1 cellular context compared by ENCODE assay signal in the genomic region with DNA sequence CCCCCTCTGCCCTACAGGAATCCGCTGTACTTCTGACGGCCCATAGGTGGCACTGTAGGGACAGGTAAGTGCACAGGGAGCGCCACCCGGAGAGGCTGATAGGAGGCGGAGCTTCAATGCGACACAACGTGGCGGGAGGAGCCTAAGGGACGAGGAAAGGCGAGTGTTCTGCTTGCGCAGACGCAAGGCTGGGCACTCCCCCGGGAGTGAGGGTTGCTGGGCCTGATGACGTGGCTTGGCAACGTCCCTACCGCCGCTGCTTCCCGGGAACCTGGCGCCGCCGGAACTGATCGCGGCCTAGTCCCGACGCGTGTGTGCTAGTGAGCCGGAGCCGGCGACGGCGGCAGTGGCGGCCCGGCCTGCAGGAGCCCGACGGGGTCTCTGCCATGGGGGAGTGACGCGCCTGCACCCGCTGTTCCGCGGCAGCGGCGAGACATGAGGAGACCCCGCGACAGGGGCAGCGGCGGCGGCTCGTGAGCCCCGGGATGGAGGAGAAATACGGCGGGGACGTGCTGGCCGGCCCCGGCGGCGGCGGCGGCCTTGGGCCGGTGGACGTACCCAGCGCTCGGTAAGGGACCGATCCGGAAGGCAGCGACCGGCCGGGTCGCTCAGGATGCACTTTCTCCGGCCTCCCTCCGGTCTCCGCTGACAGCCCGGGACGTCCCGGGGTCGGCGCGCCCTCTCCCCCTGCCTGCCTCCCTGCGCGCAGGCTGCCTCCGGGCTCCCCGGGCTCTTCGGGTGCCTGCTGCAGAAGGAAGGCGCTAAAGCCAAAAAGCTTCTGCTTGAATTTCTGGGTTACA.
TF ChIP-seq lines count a peak whose summit lies in the region.

Gene SLC30A5, plus strand, starts transcription at position 244 of the 800 bp plus-strand sequence. Its CDS starts 242 bp downstream, at position 486.

TF ChIP-seq in HepG2, 621 proteins besides CTCF, POLR2A, EP300 and RAD21 (continued from another document and continues in another):
- TF ChIP-seq, protein P1, sequence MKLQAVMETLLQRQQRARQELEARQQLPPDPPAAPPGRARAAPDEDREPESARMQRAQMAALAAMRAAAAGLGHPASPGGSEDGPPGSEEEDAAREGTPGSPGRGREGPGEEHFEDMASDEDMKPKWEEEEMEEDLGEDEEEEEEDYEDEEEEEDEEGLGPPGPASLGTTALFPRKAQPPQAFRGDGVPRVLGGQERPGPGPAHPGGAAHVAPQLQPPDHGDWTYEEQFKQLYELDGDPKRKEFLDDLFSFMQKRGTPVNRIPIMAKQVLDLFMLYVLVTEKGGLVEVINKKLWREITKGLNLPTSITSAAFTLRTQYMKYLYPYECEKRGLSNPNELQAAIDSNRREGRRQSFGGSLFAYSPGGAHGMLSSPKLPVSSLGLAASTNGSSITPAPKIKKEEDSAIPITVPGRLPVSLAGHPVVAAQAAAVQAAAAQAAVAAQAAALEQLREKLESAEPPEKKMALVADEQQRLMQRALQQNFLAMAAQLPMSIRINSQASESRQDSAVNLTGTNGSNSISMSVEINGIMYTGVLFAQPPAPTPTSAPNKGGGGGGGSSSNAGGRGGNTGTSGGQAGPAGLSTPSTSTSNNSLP (IDR thresholded peaks at IDR 0.05; ENCODE audit: low read depth, low read length), result peak; percentile 53; the same call in 1 of the 2 replicates
- TF ChIP-seq ESRRA (CRISPR knock-in tag; IDR thresholded peaks at IDR 0.05; ENCODE audit: low read depth) (peak; percentile 66), ZBTB43 (CRISPR knock-in tag; conservative IDR thresholded peaks at IDR 0.05) (peak; percentile 62; the same call in 1 of the 2 replicates), ZUFSP (CRISPR knock-in tag; IDR thresholded peaks at IDR 0.05; ENCODE audit: borderline replicate concordance) (no peak), SKIL (CRISPR knock-in tag; IDR thresholded peaks at IDR 0.05; ENCODE audit: borderline replicate concordance) (no peak), GTF3A (CRISPR knock-in tag; conservative IDR thresholded peaks at IDR 0.05) (no peak), ZNF777 (CRISPR knock-in tag; IDR thresholded peaks at IDR 0.05) (peak; percentile 46; the same call in 1 of the 2 replicates), EEA1 (CRISPR knock-in tag; IDR thresholded peaks at IDR 0.05; ENCODE audit: borderline replicate concordance) (peak; percentile 76; the same call in 1 of the 2 replicates), HDAC2 (CRISPR knock-in tag; IDR thresholded peaks at IDR 0.05) (peak; percentile 45; the same call in 1 of the 2 replicates), ZKSCAN5 (CRISPR knock-in tag; IDR thresholded peaks at IDR 0.05) (no peak), ATF4 (CRISPR knock-in tag; IDR thresholded peaks at IDR 0.05) (peak in 1 of 2 experiments; percentile 19; a peak in 2 of 4 replicates), ARNT2 (CRISPR knock-in tag; IDR thresholded peaks at IDR 0.05; ENCODE audit: low read depth) (peak; percentile 90; the same call in 1 of the 2 replicates), SNRNP70 (IDR thresholded peaks at IDR 0.05; ENCODE audit: low read depth, low read length) (no peak), ZSCAN20 (CRISPR knock-in tag; IDR thresholded peaks at IDR 0.05; ENCODE audit: borderline replicate concordance) (no peak; the same call in 1 of the 2 replicates), ZNF317 (CRISPR knock-in tag; IDR thresholded peaks at IDR 0.05) (no peak; the same call in 1 of the 2 replicates), STAG1 (CRISPR knock-in tag; IDR thresholded peaks at IDR 0.05) (peak; percentile 96), PRMT3 (CRISPR knock-in tag; IDR thresholded peaks at IDR 0.05; ENCODE audit: borderline replicate concordance, low read depth) (no peak), ZNF883 (CRISPR knock-in tag; IDR thresholded peaks at IDR 0.05; ENCODE audit: not compliant biosample characterization) (peak; percentile 94), REL (CRISPR knock-in tag; conservative IDR thresholded peaks at IDR 0.05) (peak; percentile 70), ZNF282 (IDR thresholded peaks at IDR 0.05; ENCODE audit: partially characterized antibody) (no peak), ZSCAN9 (CRISPR knock-in tag; IDR thresholded peaks at IDR 0.05; ENCODE audit: borderline replicate concordance) (no peak), ATAD3A (CRISPR knock-in tag; IDR thresholded peaks at IDR 0.05) (0 out of 2 replicates have a peak, but pooled peaks have one; percentile 37), ZNF34 (CRISPR knock-in tag; IDR thresholded peaks at IDR 0.05; ENCODE audit: borderline replicate concordance) (peak; percentile 96; the same call in 1 of the 2 replicates), JUND (CRISPR knock-in tag; IDR thresholded peaks at IDR 0.05) (peak; percentile 58), HOXD1 (CRISPR knock-in tag; IDR thresholded peaks at IDR 0.05) (0 out of 2 replicates have a peak, but pooled peaks have one; percentile 55), DMAP1 (CRISPR knock-in tag; IDR thresholded peaks at IDR 0.05) (peak; percentile 98), ZMYM4 (CRISPR knock-in tag; IDR thresholded peaks at IDR 0.05) (peak; percentile 97), RARA (CRISPR knock-in tag; IDR thresholded peaks at IDR 0.05) (peak; percentile 39; the same call in 1 of the 2 replicates), TCF7L2 (IDR thresholded peaks at IDR 0.05; ENCODE audit: low read depth, low read length) (no peak), POGK (CRISPR knock-in tag; conservative IDR thresholded peaks at IDR 0.05) (peak; percentile 89), ZNF891 (CRISPR knock-in tag; IDR thresholded peaks at IDR 0.05) (peak; percentile 87; the same call in 1 of the 2 replicates), POGZ (CRISPR knock-in tag; IDR thresholded peaks at IDR 0.05) (peak; percentile 90), TBX3 (IDR thresholded peaks at IDR 0.05; ENCODE audit: borderline replicate concordance) (no peak), ZNF652 (CRISPR knock-in tag; IDR thresholded peaks at IDR 0.05; ENCODE audit: borderline replicate concordance, low read depth) (no peak), CBX1 (IDR thresholded peaks at IDR 0.05; ENCODE audit: low read depth) (peak; percentile 77), NR0B2 (CRISPR knock-in tag; IDR thresholded peaks at IDR 0.05) (peak; percentile 77), BHLHE40 (IDR thresholded peaks at IDR 0.05; ENCODE audit: low read length) (no peak; the same call in 1 of the 2 replicates)
- TF ChIP-seq, protein P2, sequence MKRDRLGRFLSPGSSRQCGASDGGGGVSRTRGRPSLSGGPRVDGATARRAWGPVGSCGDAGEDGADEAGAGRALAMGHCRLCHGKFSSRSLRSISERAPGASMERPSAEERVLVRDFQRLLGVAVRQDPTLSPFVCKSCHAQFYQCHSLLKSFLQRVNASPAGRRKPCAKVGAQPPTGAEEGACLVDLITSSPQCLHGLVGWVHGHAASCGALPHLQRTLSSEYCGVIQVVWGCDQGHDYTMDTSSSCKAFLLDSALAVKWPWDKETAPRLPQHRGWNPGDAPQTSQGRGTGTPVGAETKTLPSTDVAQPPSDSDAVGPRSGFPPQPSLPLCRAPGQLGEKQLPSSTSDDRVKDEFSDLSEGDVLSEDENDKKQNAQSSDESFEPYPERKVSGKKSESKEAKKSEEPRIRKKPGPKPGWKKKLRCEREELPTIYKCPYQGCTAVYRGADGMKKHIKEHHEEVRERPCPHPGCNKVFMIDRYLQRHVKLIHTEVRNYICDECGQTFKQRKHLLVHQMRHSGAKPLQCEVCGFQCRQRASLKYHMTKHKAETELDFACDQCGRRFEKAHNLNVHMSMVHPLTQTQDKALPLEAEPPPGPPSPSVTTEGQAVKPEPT (CRISPR knock-in tag; IDR thresholded peaks at IDR 0.05; ENCODE audit: low read depth), result no peak
- TF ChIP-seq, protein P3, sequence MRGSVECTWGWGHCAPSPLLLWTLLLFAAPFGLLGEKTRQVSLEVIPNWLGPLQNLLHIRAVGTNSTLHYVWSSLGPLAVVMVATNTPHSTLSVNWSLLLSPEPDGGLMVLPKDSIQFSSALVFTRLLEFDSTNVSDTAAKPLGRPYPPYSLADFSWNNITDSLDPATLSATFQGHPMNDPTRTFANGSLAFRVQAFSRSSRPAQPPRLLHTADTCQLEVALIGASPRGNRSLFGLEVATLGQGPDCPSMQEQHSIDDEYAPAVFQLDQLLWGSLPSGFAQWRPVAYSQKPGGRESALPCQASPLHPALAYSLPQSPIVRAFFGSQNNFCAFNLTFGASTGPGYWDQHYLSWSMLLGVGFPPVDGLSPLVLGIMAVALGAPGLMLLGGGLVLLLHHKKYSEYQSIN (CRISPR knock-in tag; IDR thresholded peaks at IDR 0.05; ENCODE audit: borderline replicate concordance), result no peak
- TF ChIP-seq, protein P4, sequence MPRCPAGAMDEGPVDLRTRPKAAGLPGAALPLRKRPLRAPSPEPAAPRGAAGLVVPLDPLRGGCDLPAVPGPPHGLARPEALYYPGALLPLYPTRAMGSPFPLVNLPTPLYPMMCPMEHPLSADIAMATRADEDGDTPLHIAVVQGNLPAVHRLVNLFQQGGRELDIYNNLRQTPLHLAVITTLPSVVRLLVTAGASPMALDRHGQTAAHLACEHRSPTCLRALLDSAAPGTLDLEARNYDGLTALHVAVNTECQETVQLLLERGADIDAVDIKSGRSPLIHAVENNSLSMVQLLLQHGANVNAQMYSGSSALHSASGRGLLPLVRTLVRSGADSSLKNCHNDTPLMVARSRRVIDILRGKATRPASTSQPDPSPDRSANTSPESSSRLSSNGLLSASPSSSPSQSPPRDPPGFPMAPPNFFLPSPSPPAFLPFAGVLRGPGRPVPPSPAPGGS (CRISPR knock-in tag; IDR thresholded peaks at IDR 0.05), result no peak
- TF ChIP-seq, protein P5, sequence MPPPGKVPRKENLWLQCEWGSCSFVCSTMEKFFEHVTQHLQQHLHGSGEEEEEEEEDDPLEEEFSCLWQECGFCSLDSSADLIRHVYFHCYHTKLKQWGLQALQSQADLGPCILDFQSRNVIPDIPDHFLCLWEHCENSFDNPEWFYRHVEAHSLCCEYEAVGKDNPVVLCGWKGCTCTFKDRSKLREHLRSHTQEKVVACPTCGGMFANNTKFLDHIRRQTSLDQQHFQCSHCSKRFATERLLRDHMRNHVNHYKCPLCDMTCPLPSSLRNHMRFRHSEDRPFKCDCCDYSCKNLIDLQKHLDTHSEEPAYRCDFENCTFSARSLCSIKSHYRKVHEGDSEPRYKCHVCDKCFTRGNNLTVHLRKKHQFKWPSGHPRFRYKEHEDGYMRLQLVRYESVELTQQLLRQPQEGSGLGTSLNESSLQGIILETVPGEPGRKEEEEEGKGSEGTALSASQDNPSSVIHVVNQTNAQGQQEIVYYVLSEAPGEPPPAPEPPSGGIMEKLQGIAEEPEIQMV (CRISPR knock-in tag; IDR thresholded peaks at IDR 0.05; ENCODE audit: low read depth), result 0 out of 2 replicates have a peak, but pooled peaks have one; percentile 29
